Comparison of ENCODE assay signal across 26 cellular contexts in the genomic region with DNA sequence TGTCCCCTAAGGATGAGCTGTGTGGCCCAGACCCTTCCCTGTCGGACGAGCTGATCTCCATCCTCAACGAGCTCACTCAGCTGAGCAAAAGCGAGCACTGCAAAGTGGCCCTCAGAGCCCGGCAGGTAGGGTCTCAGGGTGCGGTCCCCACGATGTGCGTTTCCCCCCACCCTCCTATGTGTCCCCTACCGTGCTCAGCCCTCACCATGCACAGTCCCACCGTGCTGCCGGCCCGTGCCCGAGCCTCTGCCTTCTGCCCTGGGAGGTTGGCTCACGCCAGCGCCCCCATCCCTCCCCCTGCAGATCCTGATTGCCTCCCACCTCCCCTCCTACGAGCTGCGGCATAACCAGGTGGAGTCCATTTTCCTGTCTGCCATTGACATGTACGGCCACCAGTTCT.
A peak's percentile ranks its signal among the peaks of the same experiment; 100 is the strongest.
DNase-seq lines count a peak whose midpoint lies in the region; ATAC-seq and TF ChIP-seq lines count a peak whose summit lies in the region.
"Had no signal": no experiment of that assay in that cellular context is flagged by ENCODE, and none has a peak within 500 bp of the region (broad histone marks: within the 10 kb centered on the region; RNA-seq: fewer than 3 reads in every experiment).

No MANE protein-coding gene starts in this region.

- no peak overlapping the region for H3K4me3 ChIP-seq in right atrium auricular region
- H3K4me3 ChIP-seq: A549; BLaER1 treated with 17β-estradiol and CSF1 and Interleukin-3, amounts not matched to agents 10 nM and 100 nM; GM23338; HAP-1; K562; SJCRH30 had no signal

- no peaks in the 10 kb centered on the region for H3K27me3 Mint-ChIP-seq in WTC11 (ENCODE audit: low read depth)
- H3K27me3 Mint-ChIP-seq: CD4-positive, alpha-beta memory T cell had no signal

- no peaks in the 10 kb centered on the region for H3K9me3 ChIP-seq in right atrium auricular region
- H3K9me3 ChIP-seq: A549; BLaER1 treated with 17β-estradiol and CSF1 and Interleukin-3, amounts not matched to agents 10 nM and 100 nM; HAP-1; SJCRH30 had no signal

- peak overlapping the region in 1 of 2 donors; percentile 5 for H3K27ac ChIP-seq in right atrium auricular region
- H3K27ac ChIP-seq: A549; BLaER1 treated with 17β-estradiol and CSF1 and Interleukin-3, amounts not matched to agents 10 nM and 100 nM; SJCRH30 had no signal

- H3K4me3 Mint-ChIP-seq in WTC11: no peak overlapping the region
- H3K4me3 Mint-ChIP-seq: CD4-positive, alpha-beta memory T cell; GM23338 had no signal

- ATAC-seq in left ventricle myocardium superior: peak; percentile 13
- ATAC-seq in WTC11: no peak
- no peak for ATAC-seq in HG03565 (IDR thresholded peaks at IDR 0.05; ENCODE audit: unreplicated experiment)
- ATAC-seq in HG03097 (IDR thresholded peaks at IDR 0.05; ENCODE audit: low FRiP score, unreplicated experiment): no peak
- ATAC-seq: A549, GM23338, K562, SK-N-SH treated with all-trans-retinoic acid at 6 μM for 48 hours had no signal

- H3K36me3 ChIP-seq in right atrium auricular region: peaks cover 94% of the 10 kb centered on the region
- H3K36me3 ChIP-seq: BLaER1 treated with 17β-estradiol and CSF1 and Interleukin-3, amounts not matched to agents 10 nM and 100 nM; HAP-1; SJCRH30 had no signal

- no peak for DNase-seq in left ventricle myocardium superior
- DNase-seq in right atrium auricular region (ENCODE audit: low spot score): no peak
- no peak for DNase-seq in WTC11 (ENCODE audit: low spot score)
- DNase-seq in posterior vena cava (ENCODE audit: low spot score): peak; percentile 61
- DNase-seq in D341Med (ENCODE audit: low spot score): no peak
- DNase-seq: AML-193; CD4-positive, alpha-beta memory T cell; COR-L47; DMS 273 treated with DMSO at 0.1 percent for 48 hours; DMS79 treated with DMSO at 0.1 percent for 48 hours; GF-D8; Kasumi-1; NCI-H1092 treated with DMSO at 0.1 percent for 48 hours; NCI-H1436; NCI-H187 treated with DMSO at 0.1 percent for 48 hours; NCI-H345; NCI-H510A treated with DMSO at 0.1 percent for 48 hours; SJCRH30 had no signal

- H3K4me1 ChIP-seq in right atrium auricular region: peaks cover 0 to 4% of the 10 kb centered on the region in 2 donors
- H3K4me1 ChIP-seq: A549; BLaER1 treated with 17β-estradiol and CSF1 and Interleukin-3, amounts not matched to agents 10 nM and 100 nM; HAP-1; SJCRH30 had no signal

- no peaks in the 10 kb centered on the region for H3K27me3 ChIP-seq in right atrium auricular region
- H3K27me3 ChIP-seq: BLaER1 treated with 17β-estradiol and CSF1 and Interleukin-3, amounts not matched to agents 10 nM and 100 nM; SJCRH30 had no signal

- peak overlapping the region; percentile 79; the same call in 1 of the 2 replicates for H3K27ac Mint-ChIP-seq in WTC11

- H3K9me3 Mint-ChIP-seq in WTC11: no peaks in the 10 kb centered on the region
- H3K9me3 Mint-ChIP-seq: CD4-positive, alpha-beta memory T cell; GM23338 had no signal

- intact Hi-C loops in left ventricle myocardium superior (cut with micrococcal nuclease): loop anchor here (10.0 kb wide), 1 partner anchor 48 kb away; no protein-coding TSS in a partner anchor
- intact Hi-C loops in posterior vena cava (cut with DNase I): loop anchor here in 1 of 2 donors (1.0 kb wide), 1 partner anchor 12 kb away; no protein-coding TSS in a partner anchor

- TF ChIP-seq CTCF in right atrium auricular region (IDR thresholded peaks at IDR 0.05) (no peak), WTC11 (IDR thresholded peaks at IDR 0.05) (no peak)

- POLR2A ChIA-PET in WTC11 (lab: Charles Lee): no interaction called here

- CTCF ChIA-PET in WTC11 (lab: Charles Lee): no interaction called here

- H3K36me3 Mint-ChIP-seq in WTC11: peaks cover 8% of the 10 kb centered on the region

- no peaks in the 10 kb centered on the region for H3K4me1 Mint-ChIP-seq in WTC11
- H3K4me1 Mint-ChIP-seq: CD4-positive, alpha-beta memory T cell; GM23338 had no signal

TF ChIP-seq in WTC11, 78 proteins besides CTCF, POLR2A, EP300 and RAD21 (continues in another document):
- TF ChIP-seq, protein P1, sequence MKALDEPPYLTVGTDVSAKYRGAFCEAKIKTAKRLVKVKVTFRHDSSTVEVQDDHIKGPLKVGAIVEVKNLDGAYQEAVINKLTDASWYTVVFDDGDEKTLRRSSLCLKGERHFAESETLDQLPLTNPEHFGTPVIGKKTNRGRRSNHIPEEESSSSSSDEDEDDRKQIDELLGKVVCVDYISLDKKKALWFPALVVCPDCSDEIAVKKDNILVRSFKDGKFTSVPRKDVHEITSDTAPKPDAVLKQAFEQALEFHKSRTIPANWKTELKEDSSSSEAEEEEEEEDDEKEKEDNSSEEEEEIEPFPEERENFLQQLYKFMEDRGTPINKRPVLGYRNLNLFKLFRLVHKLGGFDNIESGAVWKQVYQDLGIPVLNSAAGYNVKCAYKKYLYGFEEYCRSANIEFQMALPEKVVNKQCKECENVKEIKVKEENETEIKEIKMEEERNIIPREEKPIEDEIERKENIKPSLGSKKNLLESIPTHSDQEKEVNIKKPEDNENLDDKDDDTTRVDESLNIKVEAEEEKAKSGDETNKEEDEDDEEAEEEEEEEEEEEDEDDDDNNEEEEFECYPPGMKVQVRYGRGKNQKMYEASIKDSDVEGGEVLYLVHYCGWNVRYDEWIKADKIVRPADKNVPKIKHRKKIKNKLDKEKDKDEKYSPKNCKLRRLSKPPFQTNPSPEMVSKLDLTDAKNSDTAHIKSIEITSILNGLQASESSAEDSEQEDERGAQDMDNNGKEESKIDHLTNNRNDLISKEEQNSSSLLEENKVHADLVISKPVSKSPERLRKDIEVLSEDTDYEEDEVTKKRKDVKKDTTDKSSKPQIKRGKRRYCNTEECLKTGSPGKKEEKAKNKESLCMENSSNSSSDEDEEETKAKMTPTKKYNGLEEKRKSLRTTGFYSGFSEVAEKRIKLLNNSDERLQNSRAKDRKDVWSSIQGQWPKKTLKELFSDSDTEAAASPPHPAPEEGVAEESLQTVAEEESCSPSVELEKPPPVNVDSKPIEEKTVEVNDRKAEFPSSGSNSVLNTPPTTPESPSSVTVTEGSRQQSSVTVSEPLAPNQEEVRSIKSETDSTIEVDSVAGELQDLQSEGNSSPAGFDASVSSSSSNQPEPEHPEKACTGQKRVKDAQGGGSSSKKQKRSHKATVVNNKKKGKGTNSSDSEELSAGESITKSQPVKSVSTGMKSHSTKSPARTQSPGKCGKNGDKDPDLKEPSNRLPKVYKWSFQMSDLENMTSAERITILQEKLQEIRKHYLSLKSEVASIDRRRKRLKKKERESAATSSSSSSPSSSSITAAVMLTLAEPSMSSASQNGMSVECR (CRISPR knock-in tag; IDR thresholded peaks at IDR 0.05; ENCODE audit: borderline replicate concordance): no peak
- no peak for TF ChIP-seq NFE2L1 (CRISPR knock-in tag; IDR thresholded peaks at IDR 0.05)
- TF ChIP-seq, protein P2, sequence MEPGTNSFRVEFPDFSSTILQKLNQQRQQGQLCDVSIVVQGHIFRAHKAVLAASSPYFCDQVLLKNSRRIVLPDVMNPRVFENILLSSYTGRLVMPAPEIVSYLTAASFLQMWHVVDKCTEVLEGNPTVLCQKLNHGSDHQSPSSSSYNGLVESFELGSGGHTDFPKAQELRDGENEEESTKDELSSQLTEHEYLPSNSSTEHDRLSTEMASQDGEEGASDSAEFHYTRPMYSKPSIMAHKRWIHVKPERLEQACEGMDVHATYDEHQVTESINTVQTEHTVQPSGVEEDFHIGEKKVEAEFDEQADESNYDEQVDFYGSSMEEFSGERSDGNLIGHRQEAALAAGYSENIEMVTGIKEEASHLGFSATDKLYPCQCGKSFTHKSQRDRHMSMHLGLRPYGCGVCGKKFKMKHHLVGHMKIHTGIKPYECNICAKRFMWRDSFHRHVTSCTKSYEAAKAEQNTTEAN (CRISPR knock-in tag; IDR thresholded peaks at IDR 0.05): no peak
- TF ChIP-seq, protein P3, sequence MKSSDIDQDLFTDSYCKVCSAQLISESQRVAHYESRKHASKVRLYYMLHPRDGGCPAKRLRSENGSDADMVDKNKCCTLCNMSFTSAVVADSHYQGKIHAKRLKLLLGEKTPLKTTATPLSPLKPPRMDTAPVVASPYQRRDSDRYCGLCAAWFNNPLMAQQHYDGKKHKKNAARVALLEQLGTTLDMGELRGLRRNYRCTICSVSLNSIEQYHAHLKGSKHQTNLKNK (CRISPR knock-in tag; IDR thresholded peaks at IDR 0.05): no peak
- TF ChIP-seq, protein P4, sequence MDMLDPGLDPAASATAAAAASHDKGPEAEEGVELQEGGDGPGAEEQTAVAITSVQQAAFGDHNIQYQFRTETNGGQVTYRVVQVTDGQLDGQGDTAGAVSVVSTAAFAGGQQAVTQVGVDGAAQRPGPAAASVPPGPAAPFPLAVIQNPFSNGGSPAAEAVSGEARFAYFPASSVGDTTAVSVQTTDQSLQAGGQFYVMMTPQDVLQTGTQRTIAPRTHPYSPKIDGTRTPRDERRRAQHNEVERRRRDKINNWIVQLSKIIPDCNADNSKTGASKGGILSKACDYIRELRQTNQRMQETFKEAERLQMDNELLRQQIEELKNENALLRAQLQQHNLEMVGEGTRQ (CRISPR knock-in tag; IDR thresholded peaks at IDR 0.05): no peak
- TF ChIP-seq SMAD4 (CRISPR knock-in tag; IDR thresholded peaks at IDR 0.05): no peak
- TF ChIP-seq, protein P5, sequence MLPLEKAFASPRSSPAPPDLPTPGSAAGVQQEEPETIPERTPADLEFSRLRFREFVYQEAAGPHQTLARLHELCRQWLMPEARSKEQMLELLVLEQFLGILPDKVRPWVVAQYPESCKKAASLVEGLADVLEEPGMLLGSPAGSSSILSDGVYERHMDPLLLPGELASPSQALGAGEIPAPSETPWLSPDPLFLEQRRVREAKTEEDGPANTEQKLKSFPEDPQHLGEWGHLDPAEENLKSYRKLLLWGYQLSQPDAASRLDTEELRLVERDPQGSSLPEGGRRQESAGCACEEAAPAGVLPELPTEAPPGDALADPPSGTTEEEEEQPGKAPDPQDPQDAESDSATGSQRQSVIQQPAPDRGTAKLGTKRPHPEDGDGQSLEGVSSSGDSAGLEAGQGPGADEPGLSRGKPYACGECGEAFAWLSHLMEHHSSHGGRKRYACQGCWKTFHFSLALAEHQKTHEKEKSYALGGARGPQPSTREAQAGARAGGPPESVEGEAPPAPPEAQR (CRISPR knock-in tag; IDR thresholded peaks at IDR 0.05): no peak
- TF ChIP-seq ZNF423 (CRISPR knock-in tag; IDR thresholded peaks at IDR 0.05): no peak
- TF ChIP-seq, protein P6, sequence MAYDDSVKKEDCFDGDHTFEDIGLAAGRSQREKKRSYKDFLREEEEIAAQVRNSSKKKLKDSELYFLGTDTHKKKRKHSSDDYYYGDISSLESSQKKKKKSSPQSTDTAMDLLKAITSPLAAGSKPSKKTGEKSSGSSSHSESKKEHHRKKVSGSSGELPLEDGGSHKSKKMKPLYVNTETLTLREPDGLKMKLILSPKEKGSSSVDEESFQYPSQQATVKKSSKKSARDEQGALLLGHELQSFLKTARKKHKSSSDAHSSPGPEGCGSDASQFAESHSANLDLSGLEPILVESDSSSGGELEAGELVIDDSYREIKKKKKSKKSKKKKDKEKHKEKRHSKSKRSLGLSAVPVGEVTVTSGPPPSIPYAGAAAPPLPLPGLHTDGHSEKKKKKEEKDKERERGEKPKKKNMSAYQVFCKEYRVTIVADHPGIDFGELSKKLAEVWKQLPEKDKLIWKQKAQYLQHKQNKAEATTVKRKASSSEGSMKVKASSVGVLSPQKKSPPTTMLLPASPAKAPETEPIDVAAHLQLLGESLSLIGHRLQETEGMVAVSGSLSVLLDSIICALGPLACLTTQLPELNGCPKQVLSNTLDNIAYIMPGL (CRISPR knock-in tag; IDR thresholded peaks at IDR 0.05): no peak
